In genomic region chr18:61901334-61901986, GRCh38 we compare ENCODE assay signal across 8 cellular contexts. TPM values are rescaled to one million over a fixed set of nuclear protein-coding genes. Genes with fewer than 3 reads are reported as not detected.
A peak's percentile ranks its signal among the peaks of the same experiment; 100 is the strongest.
DNase-seq lines count a peak whose midpoint lies in the region; ATAC-seq, FAIRE-seq and TF ChIP-seq lines count a peak whose summit lies in the region.

No MANE protein-coding gene starts in this region.

- H3K36me3 Mint-ChIP-seq in activated CD8-positive, alpha-beta T cell treated with anti-CD3 and anti-CD28 coated beads, Interleukin-2, amount 10 ng/mL, durations not matched to agents 7 days and 5 days (ENCODE audit: low read depth), result no peaks in the 10 kb centered on the region
- H3K36me3 Mint-ChIP-seq in neural progenitor cell, result peaks cover 1% of the 10 kb centered on the region

- H3K79me2 ChIP-seq in fibroblast of lung (ENCODE audit: control insufficient read depth, insufficient read depth, low read length), result no peaks in the 10 kb centered on the region
- no peaks in the 10 kb centered on the region for H3K79me2 ChIP-seq in neural progenitor cell (ENCODE audit: low read depth)

- no peaks in the 10 kb centered on the region for H4K20me1 ChIP-seq in fibroblast of lung (ENCODE audit: control insufficient read depth, extremely low read depth, insufficient read depth, low read length)
- no peaks in the 10 kb centered on the region for H4K20me1 ChIP-seq in neural progenitor cell (ENCODE audit: low read depth)

- H3K4me1 Mint-ChIP-seq in activated CD8-positive, alpha-beta T cell treated with anti-CD3 and anti-CD28 coated beads, Interleukin-2, amount 10 ng/mL, durations not matched to agents 7 days and 5 days (ENCODE audit: low read depth), result no peaks in the 10 kb centered on the region
- peaks cover 25% of the 10 kb centered on the region for H3K4me1 Mint-ChIP-seq in neural progenitor cell

- H3K36me3 ChIP-seq in fibroblast of lung (ENCODE audit: control insufficient read depth, insufficient read depth, low read length), result no peaks in the 10 kb centered on the region
- H3K36me3 ChIP-seq in neural progenitor cell, result no peaks in the 10 kb centered on the region

- H3K27ac Mint-ChIP-seq in activated CD8-positive, alpha-beta T cell treated with anti-CD3 and anti-CD28 coated beads, Interleukin-2, amount 10 ng/mL, durations not matched to agents 7 days and 5 days, result no peak overlapping the region
- no peak overlapping the region for H3K27ac Mint-ChIP-seq in neural progenitor cell

- no peak overlapping the region for H3K4me3 Mint-ChIP-seq in activated CD8-positive, alpha-beta T cell treated with anti-CD3 and anti-CD28 coated beads, Interleukin-2, amount 10 ng/mL, durations not matched to agents 7 days and 5 days
- H3K4me3 Mint-ChIP-seq in neural progenitor cell, result no peak overlapping the region

- H3K4me1 ChIP-seq in fibroblast of lung (ENCODE audit: control insufficient read depth, extremely low read depth, insufficient read depth, low read length) (peaks cover 2% of the 10 kb centered on the region), neural progenitor cell (peaks cover 12% of the 10 kb centered on the region)

- no peaks in the 10 kb centered on the region for H3K9me3 ChIP-seq in fibroblast of lung (ENCODE audit: control insufficient read depth, insufficient read depth, low read depth, low read length)
- no peaks in the 10 kb centered on the region for H3K9me3 ChIP-seq in neural progenitor cell (ENCODE audit: low read depth)

- POLR2A ChIA-PET in activated CD8-positive, alpha-beta T cell treated with anti-CD3 and anti-CD28 coated beads, Interleukin-2, amount 10 ng/mL, durations not matched to agents 7 days and 5 days (lab: Charles Lee), result no interaction called here

- H3K9ac ChIP-seq in fibroblast of lung (ENCODE audit: insufficient read depth, low read length) (no peak overlapping the region), neural progenitor cell (no peak overlapping the region)

- no peak for FAIRE-seq in HTR-8/SVneo (lab: Jason Lieb, UNC)

- H3K27ac ChIP-seq in fibroblast of lung (ENCODE audit: insufficient read depth, low read length), result no peak overlapping the region
- H3K27ac ChIP-seq in neural progenitor cell, result no peak overlapping the region

- H3K27me3 ChIP-seq in fibroblast of lung (ENCODE audit: control insufficient read depth, insufficient read depth, low read length), result no peaks in the 10 kb centered on the region
- H3K27me3 ChIP-seq in neural progenitor cell, result no peaks in the 10 kb centered on the region

- peak; percentile 94 to 100 for TF ChIP-seq CTCF in fibroblast of lung (conservative IDR thresholded peaks at IDR 0.05 in 1 of 2, IDR thresholded peaks at IDR 0.05 in 1 of 2; ENCODE audit: low read depth in 1 of 2, low read length in 2 of 2)
- peak; percentile 89 for TF ChIP-seq CTCF in neural progenitor cell (IDR thresholded peaks at IDR 0.05)

- H3K27me3 Mint-ChIP-seq in activated CD8-positive, alpha-beta T cell treated with anti-CD3 and anti-CD28 coated beads, Interleukin-2, amount 10 ng/mL, durations not matched to agents 7 days and 5 days (ENCODE audit: low read depth), result peaks cover 29% of the 10 kb centered on the region
- H3K27me3 Mint-ChIP-seq in neural progenitor cell (ENCODE audit: insufficient read depth, low read depth), result peaks cover 11% of the 10 kb centered on the region

- no peak overlapping the region for H3K4me3 ChIP-seq in fibroblast of lung (replicated peaks in 1 of 4; ENCODE audit: control extremely low read depth in 1 of 4, insufficient read depth in 1 of 4, low read depth in 3 of 4, low read length in 4 of 4)
- H3K4me3 ChIP-seq in neural progenitor cell, result no peak overlapping the region

- H3F3A ChIP-seq in neural progenitor cell (ENCODE audit: low read depth), result peaks cover 14% of the 10 kb centered on the region

- H3K9me3 Mint-ChIP-seq in activated CD8-positive, alpha-beta T cell treated with anti-CD3 and anti-CD28 coated beads, Interleukin-2, amount 10 ng/mL, durations not matched to agents 7 days and 5 days (ENCODE audit: insufficient read depth), result no peaks in the 10 kb centered on the region
- H3K9me3 Mint-ChIP-seq in neural progenitor cell, result peaks cover 8% of the 10 kb centered on the region

- H2AFZ ChIP-seq in fibroblast of lung (ENCODE audit: low read length), result no peak overlapping the region
- H2AFZ ChIP-seq in neural progenitor cell (replicated peaks), result peak overlapping the region; percentile 23

- peak; percentile 82 for ATAC-seq in GM19468 (IDR thresholded peaks at IDR 0.05; ENCODE audit: extremely low read depth, unreplicated experiment)
- ATAC-seq in HG03432 (IDR thresholded peaks at IDR 0.05; ENCODE audit: unreplicated experiment), result peak; percentile 99
- peak; percentile 82 for ATAC-seq in activated CD8-positive, alpha-beta T cell treated with anti-CD3 and anti-CD28 coated beads, Interleukin-2, amount 10 ng/mL, durations not matched to agents 7 days and 5 days

- CTCF ChIA-PET in activated CD8-positive, alpha-beta T cell treated with anti-CD3 and anti-CD28 coated beads, Interleukin-2, amount 10 ng/mL, durations not matched to agents 7 days and 5 days (lab: Charles Lee), result interaction anchor here (1.0 to 1.6 kb wide), 5 partner anchors 12 to 268 kb away, joined by 3 to 5 read pairs (median 3); no protein-coding TSS in a partner anchor

- peak; percentile 43 for DNase-seq in Daoy (ENCODE audit: low read depth)
- DNase-seq in NCI-H748 (lab: John Stamatoyannopoulos, UW; ENCODE audit: unreplicated experiment), result peak; percentile 80
- peak; percentile 50 for DNase-seq in activated CD8-positive, alpha-beta T cell treated with anti-CD3 and anti-CD28 coated beads, Interleukin-2, amount 10 ng/mL, durations not matched to agents 7 days and 5 days
- DNase-seq in fibroblast of lung (ENCODE audit: low read depth in 2 of 2), result peak; percentile 48 to 54
- DNase-seq in neural progenitor cell (ENCODE audit: low spot score), result peak; percentile 78
- DNase-seq in HTR-8/SVneo (ENCODE audit: insufficient read length, low spot score), result no peak

- no peak overlapping the region for H3K4me2 ChIP-seq in fibroblast of lung (ENCODE audit: extremely low read depth, insufficient read depth, low read length)
- H3K4me2 ChIP-seq in neural progenitor cell, result no peak overlapping the region

RNA-seq across cellular contexts. Expression of gene RNF152, which starts 8.7 kb away (rescaled TPM):
- 1.3 and 4.2 TPM in 2 replicates for total RNA-seq in Daoy (2014; rRNA removed; shearing (Covaris generic))
- total RNA-seq in activated CD8-positive, alpha-beta T cell treated with anti-CD3 and anti-CD28 coated beads, Interleukin-2, amount 10 ng/mL, durations not matched to agents 7 days and 5 days, result not detected
- total RNA-seq in fibroblast of lung, result 15.2 and 24.4 TPM in 2 replicates
- polyA plus RNA-seq in fibroblast of lung, result 18.3 and 20.0 TPM in 2 replicates
- polyA plus RNA-seq in fibroblast of lung (2012), result 10.3 and 11.2 TPM in 2 replicates
- 74.0 and 127 TPM in 2 replicates for polyA minus RNA-seq in fibroblast of lung (ENCODE audit: low replicate concordance)
- total RNA-seq in neural progenitor cell (ENCODE audit: low replicate concordance), result 23.0 and 24.1 TPM in 2 replicates
